Comparison of ENCODE assay signal across 11 cellular contexts in the genomic region with DNA sequence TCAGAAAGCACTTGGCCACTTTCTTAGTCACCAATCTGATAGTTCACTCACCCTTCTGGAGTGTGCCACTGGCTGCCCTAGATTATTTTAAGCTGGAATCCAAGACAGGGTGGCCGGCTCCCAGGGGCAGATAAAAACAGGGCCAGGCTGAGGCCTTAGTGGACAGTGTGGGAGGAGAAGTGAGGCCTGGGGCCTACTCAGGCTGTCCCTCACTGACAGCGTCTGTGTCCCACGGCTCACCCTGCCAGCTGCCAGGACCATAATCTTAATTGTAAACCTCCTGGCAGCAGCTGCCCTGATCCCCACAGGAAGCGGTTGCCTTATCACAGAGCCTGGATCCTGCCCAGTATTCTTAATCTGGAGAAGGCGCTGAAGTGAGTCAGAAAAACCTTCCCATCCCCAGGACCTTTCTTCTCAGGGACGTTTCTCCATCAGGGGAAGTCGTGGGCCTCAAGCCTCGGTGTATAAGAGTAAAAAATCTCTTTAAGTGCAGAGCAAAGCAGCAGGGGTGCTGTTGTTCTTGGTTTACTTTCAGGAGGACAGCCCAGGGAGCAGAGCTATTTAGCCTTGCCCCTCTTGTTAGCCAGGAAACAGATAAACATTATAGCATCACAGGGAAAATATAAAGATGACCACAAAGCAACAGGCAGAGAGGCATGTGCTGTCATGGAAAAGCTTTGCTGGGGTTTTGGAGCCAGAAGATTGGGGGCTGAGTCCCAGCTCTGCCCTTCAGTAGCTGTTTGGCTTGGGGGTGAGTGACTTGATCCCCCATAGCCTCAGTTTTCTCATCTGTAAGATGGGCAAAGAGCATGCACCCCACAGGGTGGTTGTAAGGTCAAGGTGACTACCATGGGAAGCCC. TPM values are rescaled to one million over a fixed set of nuclear protein-coding genes. Genes with fewer than 3 reads are reported as not detected.
DNase-seq lines count a peak whose midpoint lies in the region; ATAC-seq and TF ChIP-seq lines count a peak whose summit lies in the region.
"Had no signal": no experiment of that assay in that cellular context is flagged by ENCODE, and none has a peak within 500 bp of the region (broad histone marks: within the 10 kb centered on the region; RNA-seq: fewer than 3 reads in every experiment).

No MANE protein-coding gene starts in this region.

- no peak overlapping the region for H2AFZ ChIP-seq in osteoblast (ENCODE audit: low read length)

- no peaks in the 10 kb centered on the region for H3K36me3 ChIP-seq in Panc1 (ENCODE audit: control insufficient read depth, insufficient read depth, low read length)
- H3K36me3 ChIP-seq in osteoblast (ENCODE audit: insufficient read depth, low read length) = no peaks in the 10 kb centered on the region

- peaks cover 23% of the 10 kb centered on the region for H3K4me1 ChIP-seq in Panc1 (ENCODE audit: control insufficient read depth, insufficient read depth, low read length)
- H3K4me1 ChIP-seq in osteoblast (ENCODE audit: insufficient read depth, low read length) = peaks cover 37% of the 10 kb centered on the region

- H3K4me2 ChIP-seq in osteoblast (ENCODE audit: insufficient read depth, low read length) = no peak overlapping the region

- in situ Hi-C loops in Panc1 (cut with HindIII; ENCODE audit: low pct_unique_long_range_greater_than_20kb, low sequenced_read_pairs) = no loop called here

- ATAC-seq in Panc1 (peak; percentile 85), GM21723 (IDR thresholded peaks at IDR 0.05; ENCODE audit: unreplicated experiment) (no peak), GM19467 (IDR thresholded peaks at IDR 0.05; ENCODE audit: unreplicated experiment) (no peak)

- H3K79me2 ChIP-seq in osteoblast (ENCODE audit: insufficient read depth, low read length) = no peaks in the 10 kb centered on the region

- H3K27me3 ChIP-seq in Panc1 (ENCODE audit: control insufficient read depth, insufficient read depth, low read length) (no peaks in the 10 kb centered on the region), osteoblast (ENCODE audit: insufficient read depth, low read length) (no peaks in the 10 kb centered on the region)

- POLR2A ChIA-PET in Panc1 (lab: Charles Lee) = no interaction called here

- H4K20me1 ChIP-seq in osteoblast (ENCODE audit: insufficient read depth, low read length) = no peaks in the 10 kb centered on the region

- CTCF ChIA-PET in Panc1 (lab: Charles Lee) = no interaction called here

- H3K27ac ChIP-seq in Panc1 (ENCODE audit: low read length) (peak overlapping the region; percentile 71), osteoblast (ENCODE audit: low read depth, low read length) (peak overlapping the region; percentile 89)

- BruUV-seq in Panc1 (replicated peaks; lab: Mats Ljungman, UMichigan) = no TSS peak

- TF ChIP-seq CTCF in Panc1 (IDR thresholded peaks at IDR 0.05) (no peak), osteoblast (IDR thresholded peaks at IDR 0.05; ENCODE audit: extremely low read depth, low read depth, low read length) (peak; percentile 19)

- no peak overlapping the region for H3K4me3 ChIP-seq in Panc1 (ENCODE audit: low read depth in 2 of 2, low read length in 2 of 2)
- no peak overlapping the region for H3K4me3 ChIP-seq in osteoblast (ENCODE audit: insufficient read depth, low read length)

- intact Hi-C loops in Panc1 (cut with micrococcal nuclease; ENCODE audit: unreplicated experiment) = no loop called here

- H3K9me3 ChIP-seq in Panc1 (ENCODE audit: control insufficient read depth, insufficient read depth, low read depth, low read length) (no peaks in the 10 kb centered on the region; the same call in 1 of the 2 replicates), osteoblast (ENCODE audit: low read depth, low read length) (no peaks in the 10 kb centered on the region)

- DNase-seq in DMS 273 (lab: John Stamatoyannopoulos, UW; ENCODE audit: unreplicated experiment) = peak; percentile 80
- no peak for DNase-seq in Panc1 (ENCODE audit: low read depth, low spot score)
- DNase-seq in fibroblast of peridontal ligament (ENCODE audit: extremely low read depth) = peak; percentile 72
- DNase-seq in osteoblast (ENCODE audit: insufficient read length, low spot score, missing footprints) = peak; percentile 80
- DNase-seq in HuH-7 (ENCODE audit: low spot score) = no peak
- no peak for DNase-seq in activated CD4-positive, alpha-beta T cell treated with anti-CD3 and anti-CD28 coated beads for 4 hours
- DNase-seq: activated naive CD4-positive, alpha-beta T cell; DND-41; kidney glomerular epithelial cell had no signal

RNA-seq across cellular contexts. Expression of a gene that starts 39.6 kb away (rescaled TPM):
- total RNA-seq in Panc1 (2021; ENCODE audit: unreplicated experiment) (21.3 TPM), osteoblast (3.2 and 5.8 TPM in 2 replicates)
- 16.7 TPM for polyA plus RNA-seq in Panc1 (2012; ENCODE audit: insufficient read length)

Comparison
In these comparisons a context has a peak if more than half of its experiments do, and no peak if none do; other contexts are left out.
1. DNase-seq: peak in DMS 273 (single experiment), fibroblast of peridontal ligament (single experiment) and osteoblast (single experiment); none in Panc1 (single experiment), HuH-7 (single experiment) and activated CD4-positive, alpha-beta T cell treated with anti-CD3 and anti-CD28 coated beads for 4 hours (0 of 2).